Comparison of ENCODE assay signal across 14 cellular contexts in genomic region chr6:120077489-120077888, GRCh38.
DNase-seq lines count a peak whose midpoint lies in the region; FAIRE-seq and TF ChIP-seq lines count a peak whose summit lies in the region.
"Had no signal": no experiment of that assay in that cellular context is flagged by ENCODE, and none has a peak within 500 bp of the region (broad histone marks: within the 10 kb centered on the region; RNA-seq: fewer than 3 reads in every experiment).

No MANE protein-coding gene starts in this region.

- no peak overlapping the region for H3K4me3 ChIP-seq in keratinocyte (ENCODE audit: control insufficient read depth in 2 of 3, extremely low read depth in 1 of 3, insufficient read depth in 2 of 3, low read depth in 1 of 3, low read length in 3 of 3)
- H3K4me3 ChIP-seq: dorsolateral prefrontal cortex, SJSA1, skin epidermis had no signal

- TF ChIP-seq CTCF in LNCAP (IDR thresholded peaks at IDR 0.05) (peak; percentile 63), keratinocyte (optimal IDR thresholded peaks at IDR 0.05 in 1 of 3, IDR thresholded peaks at IDR 0.05 in 1 of 3, conservative IDR thresholded peaks at IDR 0.05 in 1 of 3; ENCODE audit: extremely low read depth in 1 of 3, insufficient read depth in 2 of 3, low read length in 3 of 3) (peak; percentile 44 to 70 (median 61))

- no peaks in the 10 kb centered on the region for H3K27me3 ChIP-seq in keratinocyte (ENCODE audit: control insufficient read depth, extremely low read depth, insufficient read depth, low read length)
- H3K27me3 ChIP-seq: dorsolateral prefrontal cortex, SJSA1 had no signal

- H3K9me1 ChIP-seq in keratinocyte (ENCODE audit: control insufficient read depth, extremely low read depth, insufficient read depth, low read length), result no peaks in the 10 kb centered on the region

- no peaks in the 10 kb centered on the region for H3K36me3 ChIP-seq in keratinocyte (ENCODE audit: control insufficient read depth in 2 of 2, extremely low read depth in 1 of 2, insufficient read depth in 2 of 2, low read length in 2 of 2)
- H3K36me3 ChIP-seq: SJSA1 had no signal

- no peak overlapping the region for H3K9ac ChIP-seq in keratinocyte (ENCODE audit: control insufficient read depth, extremely low read depth, insufficient read depth, low read length)

- H3K4me1 ChIP-seq in keratinocyte (ENCODE audit: control insufficient read depth, extremely low read depth, insufficient read depth, low read length), result no peaks in the 10 kb centered on the region
- H3K4me1 ChIP-seq: SJSA1 had no signal

- DNase-seq in ELF-1 (ENCODE audit: low read depth, low spot score) (peak; percentile 84), amniotic epithelial cell (ENCODE audit: low read depth) (peak; percentile 2), keratinocyte (ENCODE audit: low read depth, low spot score) (no peak), SHP77 (lab: John Stamatoyannopoulos, UW) (no peak), posterior vena cava (ENCODE audit: low spot score) (no peak), SKM-1 (lab: John Stamatoyannopoulos, UW; ENCODE audit: unreplicated experiment) (no peak)
- no peak for DNase-seq in stimulated activated CD4-positive, alpha-beta T cell treated with anti-CD3 and anti-CD28 coated beads, Interleukin-4, amount 100 ng/mL, for 24 hours
- DNase-seq: DMS53; dorsolateral prefrontal cortex; Karpas-422; stimulated activated naive CD4-positive, alpha-beta T cell had no signal

- H3K4me2 ChIP-seq in keratinocyte (ENCODE audit: control insufficient read depth, extremely low read depth, insufficient read depth, low read depth, low read length), result no peak overlapping the region

- H3K79me2 ChIP-seq in keratinocyte (ENCODE audit: control insufficient read depth, insufficient read depth, low read length), result no peaks in the 10 kb centered on the region

- FAIRE-seq in keratinocyte (lab: Jason Lieb, UNC), result no peak

- no peak overlapping the region for H2AFZ ChIP-seq in keratinocyte (ENCODE audit: control insufficient read depth, low read length)

- no peaks in the 10 kb centered on the region for H4K20me1 ChIP-seq in keratinocyte (ENCODE audit: control insufficient read depth, extremely low read depth, insufficient read depth, low read length)

- dilution Hi-C loops in keratinocyte (cut with MboI; ENCODE audit: extremely low pct_ligation_motif_present, low sequenced_read_pairs), result no loop called here

- intact Hi-C loops in posterior vena cava (cut with DNase I), result no loop called here

- no peaks in the 10 kb centered on the region for H3K9me3 ChIP-seq in keratinocyte (ENCODE audit: control insufficient read depth, low read depth, low read length)
- H3K9me3 ChIP-seq: SJSA1 had no signal

- no peak overlapping the region for H3K27ac ChIP-seq in keratinocyte (ENCODE audit: control insufficient read depth, insufficient read depth, low read length)
- H3K27ac ChIP-seq: dorsolateral prefrontal cortex, SJSA1, skin epidermis had no signal

Comparison
In these comparisons a context has a peak if more than half of its experiments do, and no peak if none do; other contexts are left out.
1. DNase-seq: peak in ELF-1 (single experiment) and amniotic epithelial cell (single experiment); none in keratinocyte (single experiment), stimulated activated CD4-positive, alpha-beta T cell treated with anti-CD3 and anti-CD28 coated beads, Interleukin-4, amount 100 ng/mL, for 24 hours (single experiment), SHP77 (0 of 2), posterior vena cava (single experiment) and SKM-1 (single experiment).